In the genomic region with DNA sequence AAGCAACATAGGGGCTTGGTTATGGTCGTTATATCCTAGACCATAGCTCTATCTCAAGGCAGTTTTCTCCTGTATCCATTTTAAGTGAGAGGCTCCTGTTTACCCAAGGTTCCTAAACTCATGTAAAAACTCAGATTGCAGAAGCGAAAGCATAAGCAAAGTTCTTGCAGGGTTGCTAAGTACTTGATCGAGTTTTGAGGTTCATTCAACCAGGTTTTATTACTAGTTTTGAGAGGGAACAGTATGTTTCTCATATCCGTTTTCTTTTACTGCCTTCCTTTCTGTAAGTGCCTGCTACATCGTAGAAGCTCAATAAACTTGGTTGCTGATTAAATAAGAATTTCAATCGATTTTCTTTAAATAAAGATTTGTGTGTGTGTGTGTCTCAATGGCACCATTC, we compare ENCODE assay signal across 24 cellular contexts. TPM values are rescaled to one million over a fixed set of nuclear protein-coding genes. Genes with fewer than 3 reads are reported as not detected.
DNase-seq lines count a peak whose midpoint lies in the region; ATAC-seq, FAIRE-seq and TF ChIP-seq lines count a peak whose summit lies in the region.
"Had no signal": no experiment of that assay in that cellular context is flagged by ENCODE, and none has a peak within 500 bp of the region (broad histone marks: within the 10 kb centered on the region; RNA-seq: fewer than 3 reads in every experiment).

No MANE protein-coding gene starts in this region.

- no peak for FAIRE-seq in RCC 7860 (lab: Jason Lieb, UNC)
- FAIRE-seq: H54 had no signal

- no peaks in the 10 kb centered on the region for H3K9me2 ChIP-seq in OCI-LY7 (ENCODE audit: insufficient read depth, low read length)

- H4K20me1 ChIP-seq in OCI-LY7 (ENCODE audit: insufficient read depth, low read length), result no peaks in the 10 kb centered on the region; the same call in 1 of the 2 replicates
- H4K20me1 ChIP-seq: BLaER1 treated with 17β-estradiol and CSF1 and Interleukin-3, amounts not matched to agents 10 nM and 100 nM had no signal

- no peak overlapping the region for H3K27ac ChIP-seq in OCI-LY7 (ENCODE audit: low read depth, low read length, poor library complexity, severe bottlenecking)
- H3K27ac ChIP-seq: adrenal gland; BLaER1 treated with 17β-estradiol and CSF1 and Interleukin-3, amounts not matched to agents 10 nM and 100 nM; coronary artery; Peyer's patch; VCaP had no signal

- H3K36me3 ChIP-seq in OCI-LY7 (ENCODE audit: insufficient read depth, low read length), result no peaks in the 10 kb centered on the region
- H3K36me3 ChIP-seq: adrenal gland; BLaER1 treated with 17β-estradiol and CSF1 and Interleukin-3, amounts not matched to agents 10 nM and 100 nM; Peyer's patch had no signal

- ATAC-seq in GM19351 (IDR thresholded peaks at IDR 0.05; ENCODE audit: unreplicated experiment) (peak; percentile 57), HG03095 (IDR thresholded peaks at IDR 0.05; ENCODE audit: unreplicated experiment) (peak; percentile 66), GM18505 (IDR thresholded peaks at IDR 0.05; ENCODE audit: unreplicated experiment) (no peak), GM19023 (IDR thresholded peaks at IDR 0.05; ENCODE audit: unreplicated experiment) (no peak)
- ATAC-seq: sciatic nerve had no signal

- CTCF ChIA-PET in OCI-LY7 (lab: Charles Lee; ENCODE audit: unreplicated experiment), result interaction anchor here (0.5 kb wide), 1 partner anchor 109 kb away, joined by 3 read pairs; no protein-coding TSS in a partner anchor

- POLR2A ChIA-PET in OCI-LY7 (lab: Charles Lee), result interaction anchor here (0.6 to 2.1 kb wide), 6 partner anchors 8 to 51 kb away, joined by 4 to 6 read pairs (median 4); no protein-coding TSS in a partner anchor

- peak overlapping the region; percentile 6 for H3K4me2 ChIP-seq in OCI-LY7 (ENCODE audit: low read length)
- H3K4me2 ChIP-seq: BLaER1 treated with 17β-estradiol and CSF1 and Interleukin-3, amounts not matched to agents 10 nM and 100 nM had no signal

- H3K79me2 ChIP-seq in OCI-LY7 (ENCODE audit: insufficient read depth, low read depth, low read length), result no peaks in the 10 kb centered on the region

- no peaks in the 10 kb centered on the region for H3K9me3 ChIP-seq in OCI-LY7 (ENCODE audit: low read length)
- H3K9me3 ChIP-seq: adrenal gland; BLaER1 treated with 17β-estradiol and CSF1 and Interleukin-3, amounts not matched to agents 10 nM and 100 nM; Peyer's patch had no signal

- DNase-seq in GM12865 (ENCODE audit: low read depth) (peak; percentile 60), OCI-LY7 (ENCODE audit: low spot score) (peak; percentile 49), RCC 7860 (ENCODE audit: low spot score) (no peak)
- no peak for DNase-seq in activated CD4-positive, alpha-beta T cell treated with anti-CD3 and anti-CD28 coated beads, Interleukin-2, amount 50 U/mL, for 48 hours
- DNase-seq: activated CD4-positive, alpha-beta T cell treated with anti-CD3 and anti-CD28 coated beads, Interleukin-2, amount 50 U/mL, for 4 hours; activated gamma-delta T cell; adrenal gland; NCI-H1436 treated with DMSO at 0.1 percent for 48 hours; NCI-H2171 treated with DMSO at 0.1 percent for 48 hours; NCI-H748 treated with DMSO at 0.1 percent for 48 hours; nephron progenitor cell; Peyer's patch; posterior cingulate gyrus; stimulated activated CD4-positive, alpha-beta T cell treated with anti-CD3 and anti-CD28 coated beads, Interleukin-15, amount 100 ng/mL, for 24 hours; T-helper 2 cell had no signal

- H2AFZ ChIP-seq in OCI-LY7 (ENCODE audit: low read length), result peak overlapping the region; percentile 27; the same call in 1 of the 2 replicates

- TF ChIP-seq POLR2A in GM18505 (IDR thresholded peaks at IDR 0.05; ENCODE audit: borderline replicate concordance, extremely low read depth, insufficient read depth, insufficient read length), result no peak

- H3K4me1 ChIP-seq in OCI-LY7 (ENCODE audit: insufficient read depth, low read length, poor library complexity, severe bottlenecking), result peaks cover 30% of the 10 kb centered on the region
- H3K4me1 ChIP-seq: Peyer's patch had no signal

- no TSS peak for BruUV-seq in OCI-LY7 (replicated peaks; lab: Mats Ljungman, UMichigan)

- no peak overlapping the region for H3K4me3 ChIP-seq in GM12865 (ENCODE audit: low read depth, low read length)
- H3K4me3 ChIP-seq in OCI-LY7 (ENCODE audit: low read depth, low read length, poor library complexity, severe bottlenecking), result no peak overlapping the region
- H3K4me3 ChIP-seq: adrenal gland; BLaER1 treated with 17β-estradiol and CSF1 and Interleukin-3, amounts not matched to agents 10 nM and 100 nM; coronary artery; Peyer's patch had no signal

- TF ChIP-seq CTCF in GM12865 (IDR thresholded peaks at IDR 0.05; ENCODE audit: insufficient read depth, low read depth, low read length, missing control alignments) (no peak), OCI-LY7 (conservative IDR thresholded peaks at IDR 0.05; ENCODE audit: low read length) (no peak)

- intact Hi-C loops in OCI-LY7 (cut with micrococcal nuclease; ENCODE audit: unreplicated experiment), result no loop called here

RNA-seq across cellular contexts. Expression of a gene that starts 5.1 kb away (rescaled TPM):
- total RNA-seq in OCI-LY7 (2014; rRNA removed; shearing (Covaris generic)), result 0.92 and 1.2 TPM in 2 replicates
- total RNA-seq in OCI-LY7 (2022), result 2.4 and 3.7 TPM in 2 replicates

RNA-seq across cellular contexts. Expression of a gene that starts 5.2 kb away (rescaled TPM):
- total RNA-seq in OCI-LY7 (2014; rRNA removed; shearing (Covaris generic)), result 69.1 and 72.0 TPM in 2 replicates
- total RNA-seq in OCI-LY7 (2022), result 83.9 and 123 TPM in 2 replicates

Comparison
In these comparisons a context has a peak if more than half of its experiments do, and no peak if none do; other contexts are left out.
1. DNase-seq: peak in GM12865 (single experiment) and OCI-LY7 (single experiment); none in activated CD4-positive, alpha-beta T cell treated with anti-CD3 and anti-CD28 coated beads, Interleukin-2, amount 50 U/mL, for 48 hours (0 of 2) and RCC 7860 (single experiment).
2. ATAC-seq: peak in GM19351 (single experiment) and HG03095 (single experiment); none in GM18505 (single experiment) and GM19023 (single experiment).